1 cellular context compared by ENCODE assay signal in the genomic region with DNA sequence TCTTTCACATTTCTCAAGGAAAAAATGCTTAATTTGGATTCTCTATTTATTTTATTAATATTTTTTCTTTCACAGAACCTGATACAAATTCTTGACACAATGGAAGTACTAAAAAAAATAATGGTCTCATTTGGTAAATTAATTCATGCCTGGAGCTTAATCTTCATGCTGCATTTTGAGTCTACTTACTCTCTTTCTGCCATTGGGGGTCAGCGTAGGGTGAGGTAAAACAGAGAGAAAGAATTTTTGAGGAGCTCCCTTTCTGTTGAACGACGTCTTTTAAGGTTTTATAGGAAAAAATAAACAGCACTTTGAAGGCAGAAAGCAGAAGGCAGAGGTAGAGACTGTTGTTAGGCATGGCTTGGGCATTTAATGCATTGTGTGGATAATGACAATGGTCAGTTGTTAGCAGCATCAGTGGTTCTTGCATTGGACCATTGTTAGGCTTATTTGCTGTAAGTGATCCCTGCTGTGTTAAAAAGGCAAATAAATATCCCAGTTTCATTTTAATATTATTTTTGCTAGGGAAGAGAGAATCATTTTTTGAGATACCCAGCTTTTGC.
TF ChIP-seq lines count a peak whose summit lies in the region.

No MANE protein-coding gene starts in this region.

TF ChIP-seq in H1, 55 proteins besides CTCF, POLR2A, EP300 and RAD21:
- TF ChIP-seq HDAC2 (IDR thresholded peaks at IDR 0.05; ENCODE audit: borderline replicate concordance in 1 of 2, low read depth in 2 of 2, low read length in 2 of 2) (no peak), NANOG (IDR thresholded peaks at IDR 0.05; ENCODE audit: insufficient read depth, low read depth, low read length, poor library complexity, severe bottlenecking) (peak; percentile 86)
